In genomic region chr2:112463256-112463655, GRCh38 we compare ENCODE assay signal across 28 cellular contexts.
DNase-seq lines count a peak whose midpoint lies in the region; FAIRE-seq and TF ChIP-seq lines count a peak whose summit lies in the region.
"Had no signal": no experiment of that assay in that cellular context is flagged by ENCODE, and none has a peak within 500 bp of the region (broad histone marks: within the 10 kb centered on the region; RNA-seq: fewer than 3 reads in every experiment).

No MANE protein-coding gene starts in this region.

- FAIRE-seq in urothelium cell line (lab: Jason Lieb, UNC) = no peak
- FAIRE-seq: A549, D721Med had no signal

- H3K36me3 ChIP-seq in HEK293 (ENCODE audit: control insufficient read depth in 2 of 2, insufficient read depth in 1 of 2, low read length in 2 of 2) = no peaks in the 10 kb centered on the region
- H3K36me3 ChIP-seq: BE2C; BLaER1; BLaER1 treated with 17β-estradiol and CSF1 and Interleukin-3, amounts not matched to agents 10 nM and 100 nM had no signal

- no peak for TF ChIP-seq CTCF in HEK293 (tag by site-specific recombination; IDR thresholded peaks at IDR 0.05)

- H3K27ac ChIP-seq in HEK293 (ENCODE audit: extremely low read depth, low read depth, low read length) = no peak overlapping the region
- H3K27ac ChIP-seq: 22Rv1; A549; BLaER1; BLaER1 treated with 17β-estradiol and CSF1 and Interleukin-3, amounts not matched to agents 10 nM and 100 nM; C4-2B had no signal

- POLR2A ChIA-PET in HEK293 (lab: Yijun Ruan, JAX) = no interaction called here

- H3K4me1 ChIP-seq in HEK293 (ENCODE audit: control insufficient read depth, insufficient read depth, low read length) = no peaks in the 10 kb centered on the region
- H3K4me1 ChIP-seq: A549, BE2C, BLaER1, Caco-2 had no signal

- H3K4me3 ChIP-seq in HEK293 (ENCODE audit: low read depth, low read length) = no peak overlapping the region
- H3K4me3 ChIP-seq: A549; BLaER1; BLaER1 treated with 17β-estradiol and CSF1 and Interleukin-3, amounts not matched to agents 10 nM and 100 nM had no signal

- DNase-seq in urothelium cell line (ENCODE audit: low spot score) = no peak
- DNase-seq: 8988T; ACHN; AML-193; BE2C; C1 segment of cervical spinal cord; Caco-2; Calu3; CD4-positive, alpha-beta memory T cell; CD4-positive, alpha-beta T cell; CD4-positive, CD25-positive, alpha-beta regulatory T cell; CD8-positive, alpha-beta memory T cell; CD8-positive, alpha-beta T cell; COR-L47; DMS 273 treated with DMSO at 0.1 percent for 48 hours; DMS153; DMS53; DMS79; DMS79 treated with DMSO at 0.1 percent for 48 hours; DND-41; EL had no signal

- CTCF ChIA-PET in HEK293 (lab: Yijun Ruan, JAX) = no interaction called here

- H3K9me3 ChIP-seq in HEK293 (ENCODE audit: control insufficient read depth, insufficient read depth, low read depth, low read length) = no peaks in the 10 kb centered on the region
- H3K9me3 ChIP-seq: BE2C, Caco-2 had no signal

TF ChIP-seq in HEK293, 187 proteins besides CTCF, POLR2A, EP300 and RAD21:
- no peak for TF ChIP-seq ZNF473 (tag by site-specific recombination; IDR thresholded peaks at IDR 0.05)
- TF ChIP-seq ZNF558 (tag by site-specific recombination; IDR thresholded peaks at IDR 0.05) = peak; percentile 95
